In genomic region chr2:119638891-119639539, GRCh38 we compare ENCODE assay signal across 18 cellular contexts. TPM values are rescaled to one million over a fixed set of nuclear protein-coding genes. Genes with fewer than 3 reads are reported as not detected.
DNase-seq lines count a peak whose midpoint lies in the region; FAIRE-seq and TF ChIP-seq lines count a peak whose summit lies in the region.
"Had no signal": no experiment of that assay in that cellular context is flagged by ENCODE, and none has a peak within 500 bp of the region (broad histone marks: within the 10 kb centered on the region; RNA-seq: fewer than 3 reads in every experiment).

No MANE protein-coding gene starts in this region.

- H4K5ac ChIP-seq in H9 (ENCODE audit: insufficient read length, low read depth, low read length), result no peak overlapping the region

- no peak for FAIRE-seq in small intestine (lab: Jason Lieb, UNC)

- H3K9me3 ChIP-seq in H9 (ENCODE audit: control insufficient read depth, low read depth, low read length) (no peaks in the 10 kb centered on the region), neural progenitor cell (ENCODE audit: low read depth) (no peaks in the 10 kb centered on the region), small intestine (ENCODE audit: control insufficient read depth, low read depth) (no peaks in the 10 kb centered on the region)

- no peak overlapping the region for H3K9ac ChIP-seq in H9 (ENCODE audit: extremely low read depth, insufficient read length, low read length)
- H3K9ac ChIP-seq in neural progenitor cell, result no peak overlapping the region
- H3K9ac ChIP-seq: BLaER1 had no signal

- no peak overlapping the region for H3K56ac ChIP-seq in H9 (ENCODE audit: insufficient read length, low read depth, low read length)

- no peak overlapping the region for H3K23ac ChIP-seq in H9 (ENCODE audit: insufficient read length, low read depth, low read length)

- no peak overlapping the region for H4K91ac ChIP-seq in H9 (ENCODE audit: insufficient read length, low read depth, low read length)

- no peak overlapping the region for H2BK12ac ChIP-seq in H9 (ENCODE audit: insufficient read length, low read depth, low read length)

- H3K23me2 ChIP-seq in H9 (ENCODE audit: insufficient read length, low read depth, low read length, poor library complexity, severe bottlenecking), result no peaks in the 10 kb centered on the region

- no peak for TF ChIP-seq CTCF in H9 (conservative IDR thresholded peaks at IDR 0.05)
- TF ChIP-seq CTCF in neural progenitor cell (IDR thresholded peaks at IDR 0.05), result no peak

- H3K79me1 ChIP-seq in H9 (ENCODE audit: insufficient read depth, low read depth, low read length, poor library complexity, severe bottlenecking), result no peaks in the 10 kb centered on the region

- no peak overlapping the region for H3T11ph ChIP-seq in H9 (ENCODE audit: low read length)

- H2BK5ac ChIP-seq in H9 (ENCODE audit: insufficient read length, low read length), result no peak overlapping the region

- no peak overlapping the region; a peak in 1 of 7 replicates for H3K27ac Mint-ChIP-seq in H9
- peak overlapping the region; percentile 76 for H3K27ac Mint-ChIP-seq in neural progenitor cell
- H3K27ac Mint-ChIP-seq: activated naive CD4-positive, alpha-beta T cell treated with anti-CD3 and anti-CD28 coated beads for 36 hours; T-helper 1 cell treated with Interleukin-12 subunit alpha and Interleukin-12 subunit beta and Interleukin-4 antibody, amounts not matched to agents 30 μg/mL and 1 μg/mL, for 36 hours had no signal

- H3K4me1 Mint-ChIP-seq in H9, result peaks cover 12 to 15% of the 10 kb centered on the region in 2 experiments
- H3K4me1 Mint-ChIP-seq in neural progenitor cell, result peaks cover 27% of the 10 kb centered on the region

- no peak overlapping the region for H2AK5ac ChIP-seq in H9 (ENCODE audit: insufficient read length, low read length)

- H4K8ac ChIP-seq in H9 (replicated peaks; ENCODE audit: insufficient read length, low read depth, low read length), result no peak overlapping the region

- H3K4me2 ChIP-seq in H9 (ENCODE audit: insufficient read depth, insufficient read length, low read length) (no peak overlapping the region), neural progenitor cell (peak overlapping the region; percentile 45)
- H3K4me2 ChIP-seq: BLaER1 had no signal

- H3K36me3 Mint-ChIP-seq in H9 (ENCODE audit: insufficient read depth in 1 of 3, low read depth in 3 of 3) (no peaks in the 10 kb centered on the region), neural progenitor cell (peaks cover 2% of the 10 kb centered on the region)

- no peaks in the 10 kb centered on the region for H3K36me3 ChIP-seq in neural progenitor cell
- H3K36me3 ChIP-seq in small intestine (ENCODE audit: control insufficient read depth in 2 of 2, insufficient read depth in 2 of 2, low read length in 2 of 2), result peaks cover 0 to 2% of the 10 kb centered on the region in 2 donors
- H3K36me3 ChIP-seq: BLaER1 had no signal

- H2AFZ ChIP-seq in H9 (ENCODE audit: low read length) (no peak overlapping the region), neural progenitor cell (replicated peaks) (peak overlapping the region; percentile 8)

- no peak overlapping the region for H2BK20ac ChIP-seq in H9 (ENCODE audit: low read depth, low read length, poor library complexity, severe bottlenecking)

- DNase-seq in H9, result peak; percentile 50
- peak; percentile 55 for DNase-seq in NCI-H345 (lab: John Stamatoyannopoulos, UW)
- peak; percentile 12 for DNase-seq in globus pallidus (ENCODE audit: low spot score)
- peak; percentile 66 for DNase-seq in neural progenitor cell (ENCODE audit: low spot score)
- no peak for DNase-seq in HPDE6-E6E7 (ENCODE audit: extremely low spot score)
- no peak for DNase-seq in COLO668 (lab: John Stamatoyannopoulos, UW; ENCODE audit: unreplicated experiment)
- no peak for DNase-seq in small intestine
- DNase-seq in amniotic stem cell (lab: John Stamatoyannopoulos, UW), result no peak
- DNase-seq: activated CD4-positive, alpha-beta T cell treated with anti-CD3 and anti-CD28 coated beads for 1 hour; activated naive CD4-positive, alpha-beta T cell treated with anti-CD3 and anti-CD28 coated beads for 36 hours; central memory CD4-positive, alpha-beta T cell; DND-41; KG1; NCI-H1694; NK-92 treated with Interleukin-12 subunit alpha and Interleukin-12 subunit beta, amount 100 ng/mL, for 24 hours; stimulated activated CD4-positive, alpha-beta T cell treated with anti-CD3 and anti-CD28 coated beads, Interleukin-15, amount 100 ng/mL, for 24 hours had no signal

- H3K4me1 ChIP-seq in H9 (ENCODE audit: insufficient read depth, low read length), result no peaks in the 10 kb centered on the region; the same call in 1 of the 2 replicates
- H3K4me1 ChIP-seq in neural progenitor cell, result peaks cover 15% of the 10 kb centered on the region
- no peaks in the 10 kb centered on the region for H3K4me1 ChIP-seq in small intestine (ENCODE audit: control insufficient read depth in 2 of 2, insufficient read depth in 1 of 2, low read depth in 1 of 2, low read length in 1 of 2)
- H3K4me1 ChIP-seq: BLaER1 had no signal

- H2BK15ac ChIP-seq in H9 (ENCODE audit: low read depth, low read length), result no peak overlapping the region

- no peak overlapping the region; the same call in 1 of the 2 replicates for H3K14ac ChIP-seq in H9 (ENCODE audit: insufficient read depth, low read length)

- H3K79me2 ChIP-seq in H9 (ENCODE audit: insufficient read depth, low read length) (no peaks in the 10 kb centered on the region), neural progenitor cell (ENCODE audit: low read depth) (no peaks in the 10 kb centered on the region)

- H3K4ac ChIP-seq in H9 (ENCODE audit: low read depth, low read length), result no peak overlapping the region

- H3K4me3 ChIP-seq in neural progenitor cell (no peak overlapping the region), small intestine (ENCODE audit: low read depth in 1 of 2, low read length in 2 of 2) (no peak overlapping the region)
- H3K4me3 ChIP-seq: BLaER1 had no signal

- WGBS in H9 (ENCODE audit: extremely low coverage, insufficient read length, low lambda C conversion rate), result no CpG with 5 or more reads among the region's 17 CpGs
- 56 to 82% (median 75%) methylated on average over 17 of the region's 17 CpGs for WGBS in small intestine, 3 donors

- H3K27ac ChIP-seq in H9 (ENCODE audit: insufficient read length, low read depth, low read length) (no peak overlapping the region), neural progenitor cell (no peak overlapping the region), small intestine (ENCODE audit: low read depth in 1 of 2, low read length in 1 of 2) (no peak overlapping the region)
- H3K27ac ChIP-seq: BLaER1 had no signal

- no peak overlapping the region for H3K18ac ChIP-seq in H9 (ENCODE audit: insufficient read length, low read depth, low read length)

- 0 out of 5 replicates have a peak overlapping the region, but pooled peaks of 1 of the 2 experiments have one; percentile 49 for H3K4me3 Mint-ChIP-seq in H9
- peak overlapping the region; percentile 44 for H3K4me3 Mint-ChIP-seq in neural progenitor cell
- H3K4me3 Mint-ChIP-seq: activated naive CD4-positive, alpha-beta T cell treated with anti-CD3 and anti-CD28 coated beads for 36 hours; T-helper 1 cell treated with Interleukin-12 subunit alpha and Interleukin-12 subunit beta and Interleukin-4 antibody, amounts not matched to agents 30 μg/mL and 1 μg/mL, for 36 hours had no signal

- H4K20me1 ChIP-seq in H9 (ENCODE audit: control insufficient read depth, insufficient read depth, insufficient read length), result no peaks in the 10 kb centered on the region
- no peaks in the 10 kb centered on the region for H4K20me1 ChIP-seq in neural progenitor cell (ENCODE audit: low read depth)
- H4K20me1 ChIP-seq: BLaER1 had no signal

- H3K9me3 Mint-ChIP-seq in H9, result peaks cover 0 to 6% of the 10 kb centered on the region in 2 experiments; a peak in 1 of 5 replicates
- peaks cover 3% of the 10 kb centered on the region for H3K9me3 Mint-ChIP-seq in neural progenitor cell
- H3K9me3 Mint-ChIP-seq: activated naive CD4-positive, alpha-beta T cell treated with anti-CD3 and anti-CD28 coated beads for 36 hours; T-helper 1 cell treated with Interleukin-12 subunit alpha and Interleukin-12 subunit beta and Interleukin-4 antibody, amounts not matched to agents 30 μg/mL and 1 μg/mL, for 36 hours had no signal

- no peak overlapping the region for H2BK120ac ChIP-seq in H9 (ENCODE audit: low read depth, low read length, poor library complexity, severe bottlenecking)

- no peaks in the 10 kb centered on the region for H3F3A ChIP-seq in neural progenitor cell (ENCODE audit: low read depth)

- peaks cover 33% of the 10 kb centered on the region for H3K27me3 Mint-ChIP-seq in H9 (ENCODE audit: low read depth)
- H3K27me3 Mint-ChIP-seq in neural progenitor cell (ENCODE audit: insufficient read depth, low read depth), result peaks cover 4% of the 10 kb centered on the region

- H3K27me3 ChIP-seq in H9 (ENCODE audit: insufficient read depth, low read length), result no peaks in the 10 kb centered on the region
- H3K27me3 ChIP-seq in neural progenitor cell, result no peaks in the 10 kb centered on the region
- H3K27me3 ChIP-seq in small intestine (ENCODE audit: control insufficient read depth in 2 of 2, insufficient read depth in 2 of 2, low read length in 2 of 2), result no peaks in the 10 kb centered on the region
- H3K27me3 ChIP-seq: BLaER1 had no signal

RNA-seq across cellular contexts. Expression of gene TMEM177, which starts 40.0 kb away (rescaled TPM):
- 26.4 and 28.4 TPM in 2 replicates for total RNA-seq in H9 (2021)
- 12.2 and 26.6 TPM in 2 replicates for total RNA-seq in neural progenitor cell (ENCODE audit: low replicate concordance)
- polyA plus RNA-seq in small intestine, result 10 to 100 TPM; 19.5 to 28.9 (median 27.1) TPM

Comparison
In these comparisons a context has a peak if more than half of its experiments do, and no peak if none do; other contexts are left out.
1. DNase-seq: peak in H9 (single experiment), NCI-H345 (single experiment), globus pallidus (single experiment) and neural progenitor cell (single experiment); none in HPDE6-E6E7 (single experiment), COLO668 (single experiment), small intestine (single experiment) and amniotic stem cell (single experiment).